8 cellular contexts compared by ENCODE assay signal in the genomic region with DNA sequence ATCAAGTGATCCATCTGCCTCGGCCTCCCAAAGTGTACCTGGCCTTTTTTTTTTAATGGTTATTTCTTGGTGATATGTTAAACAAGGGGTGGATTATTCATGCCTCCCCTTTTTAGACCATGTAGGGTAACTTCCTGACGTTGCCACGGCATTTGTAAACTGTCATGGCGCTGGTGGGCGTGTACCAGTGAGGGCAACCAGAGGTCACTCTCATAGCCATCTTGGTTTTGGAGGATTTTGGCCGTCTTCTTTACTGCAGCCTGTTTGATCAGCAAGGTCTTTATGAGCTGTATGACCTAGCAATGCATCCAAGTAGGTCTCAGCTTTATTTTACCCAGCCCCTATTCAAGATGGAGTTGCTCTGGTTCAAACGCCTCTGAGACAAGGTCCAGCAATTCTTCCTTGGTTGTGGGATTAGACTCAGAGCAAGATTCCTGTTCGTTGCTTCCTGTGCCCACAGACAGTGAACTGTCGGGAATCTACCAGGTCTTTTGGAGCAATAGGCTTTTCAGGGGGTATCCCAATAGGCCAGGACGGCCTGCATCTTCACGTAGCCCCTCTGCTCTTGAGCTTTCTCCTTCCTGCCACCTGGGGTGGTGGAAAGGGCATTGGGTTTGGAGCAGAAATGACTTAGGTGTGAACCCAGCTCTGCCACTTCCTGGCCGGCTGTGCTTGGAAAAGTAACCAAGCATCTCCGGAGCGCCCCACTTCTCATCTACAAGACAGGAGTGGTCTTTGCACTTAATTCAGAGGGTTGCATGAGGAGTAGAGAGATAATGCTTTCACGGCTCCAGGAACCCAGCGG. TPM values are rescaled to one million over a fixed set of nuclear protein-coding genes. Genes with fewer than 3 reads are reported as not detected.
DNase-seq lines count a peak whose midpoint lies in the region; ATAC-seq, FAIRE-seq and TF ChIP-seq lines count a peak whose summit lies in the region.

No MANE protein-coding gene starts in this region.

- H3K4me1 ChIP-seq in SJCRH30 (peaks cover 12% of the 10 kb centered on the region), esophagus squamous epithelium (peaks cover 9 to 57% (median 22%) of the 10 kb centered on the region in 3 donors)

- H3K27ac ChIP-seq in SJCRH30 (peak overlapping the region; percentile 76), esophagus squamous epithelium (peak overlapping the region; percentile 89 to 94 (median 91))

- TF ChIP-seq POLR2A in esophagus squamous epithelium (IDR thresholded peaks at IDR 0.05), result no peak
- TF ChIP-seq POLR2A in H54 (IDR thresholded peaks at IDR 0.05; ENCODE audit: low read depth, low read length), result no peak

- in situ Hi-C loops in GM13977 (cut with MboI; ENCODE audit: low pct_unique_long_range_greater_than_20kb, low sequenced_read_pairs, unreplicated experiment), result no loop called here

- no peak for FAIRE-seq in H54 (lab: Jason Lieb, UNC)

- DNase-seq in SJCRH30 (no peak), esophagus squamous epithelium (lab: John Stamatoyannopoulos, UW) (no peak), retinal pigment epithelial cell (ENCODE audit: low read depth) (no peak), GM13977 (ENCODE audit: low spot score) (no peak), SHP77 (lab: John Stamatoyannopoulos, UW) (no peak), H54 (ENCODE audit: insufficient read length, low spot score) (no peak)

- no peaks in the 10 kb centered on the region for H3K27me3 ChIP-seq in SJCRH30
- H3K27me3 ChIP-seq in esophagus squamous epithelium, result peaks cover 0 to 13% (median 0%) of the 10 kb centered on the region in 4 donors

- 60 to 68% methylated on average over 11 to 12 of the region's 16 CpGs for WGBS in esophagus squamous epithelium, 2 donors

- TF ChIP-seq CTCF in esophagus squamous epithelium (IDR thresholded peaks at IDR 0.05), result no peak
- no peak for TF ChIP-seq CTCF in retinal pigment epithelial cell (conservative IDR thresholded peaks at IDR 0.05; ENCODE audit: low read depth, low read length)
- TF ChIP-seq CTCF in GM13977 (IDR thresholded peaks at IDR 0.05; ENCODE audit: extremely low read depth, insufficient read depth, missing control alignments), result no peak

- H3K4me3 ChIP-seq in GM08714 (ENCODE audit: low read length) (peak overlapping the region; percentile 98; the same call in 1 of the 2 replicates), SJCRH30 (peak overlapping the region; percentile 77), esophagus squamous epithelium (peak overlapping the region; percentile 83 to 90 (median 86)), retinal pigment epithelial cell (ENCODE audit: low read length) (peak overlapping the region; percentile 83)

- H3K9me3 ChIP-seq in SJCRH30 (replicated peaks) (no peaks in the 10 kb centered on the region), esophagus squamous epithelium (no peaks in the 10 kb centered on the region)

- intact Hi-C loops in esophagus squamous epithelium (cut with DNase I), result loop anchor here (2.0 kb wide), 1 partner anchor 161 kb away; no protein-coding TSS in a partner anchor

- H3K36me3 ChIP-seq in SJCRH30 (peaks cover 11% of the 10 kb centered on the region; the same call in 1 of the 2 replicates), esophagus squamous epithelium (peaks cover 0 to 30% (median 8%) of the 10 kb centered on the region in 3 donors)

- ATAC-seq in HG02981 (IDR thresholded peaks at IDR 0.05; ENCODE audit: unreplicated experiment), result no peak

RNA-seq across cellular contexts. Expression of a gene that starts 52.9 kb away (rescaled TPM):
- 40.7 and 50.0 TPM in 2 replicates for total RNA-seq in SJCRH30 (2014; rRNA removed; shearing (Covaris generic))
- total RNA-seq in esophagus squamous epithelium, result 10 to 100 TPM; 27.3 to 39.2 (median 32.8) TPM
